In the genomic region with DNA sequence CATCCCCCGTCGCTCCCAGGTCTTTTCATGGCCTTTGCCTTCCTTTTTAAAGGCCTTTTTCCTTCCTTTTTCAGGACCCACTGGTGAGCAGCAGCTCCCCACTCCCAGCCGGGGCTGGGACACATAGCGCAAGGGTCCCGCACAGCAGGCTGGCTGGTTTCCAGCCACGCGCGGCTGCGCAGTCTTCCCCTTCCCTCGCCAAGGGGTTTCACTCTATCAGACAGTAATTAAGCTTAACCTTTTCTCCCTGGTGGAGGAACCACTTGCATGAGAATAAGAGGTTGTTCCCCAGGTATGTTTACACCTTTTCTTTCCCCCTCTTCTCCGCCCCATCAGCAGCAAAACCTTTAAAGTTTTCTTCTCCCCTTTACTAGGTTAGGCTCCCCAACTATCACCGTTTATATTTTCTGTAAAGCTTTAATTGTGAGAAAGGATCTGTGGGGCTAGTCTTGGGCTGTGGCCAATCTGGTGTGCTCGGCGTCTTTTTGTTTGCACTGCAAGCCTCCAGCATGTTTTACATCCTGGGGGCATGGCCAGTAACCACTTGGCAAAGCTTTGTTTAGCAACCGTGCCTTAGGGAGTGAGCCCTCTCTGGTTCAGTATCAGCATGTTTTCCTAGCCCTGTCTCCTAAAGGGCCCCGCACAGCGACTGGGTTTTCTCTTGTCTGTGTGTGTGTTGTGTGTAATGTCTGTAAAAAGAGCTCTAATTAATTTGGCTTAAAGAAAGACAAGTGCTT, we compare ENCODE assay signal across 8 cellular contexts.
DNase-seq lines count a peak whose midpoint lies in the region; ATAC-seq and TF ChIP-seq lines count a peak whose summit lies in the region.

No MANE protein-coding gene starts in this region.

- no peak overlapping the region for H4K5ac ChIP-seq in mesendoderm (ENCODE audit: low read length)

- no peaks in the 10 kb centered on the region for H3K9me3 Mint-ChIP-seq in naive thymus-derived CD4-positive, alpha-beta T cell

- TF ChIP-seq CTCF in AG09309 (IDR thresholded peaks at IDR 0.05; ENCODE audit: control insufficient read depth, insufficient read depth, low read depth, low read length, missing control alignments): no peak
- no peak for TF ChIP-seq CTCF in coronary artery (IDR thresholded peaks at IDR 0.05)
- TF ChIP-seq CTCF in GM13976 (IDR thresholded peaks at IDR 0.05; ENCODE audit: borderline replicate concordance, control extremely low read depth, extremely low read depth, insufficient read depth, missing control alignments): no peak

- H3K18ac ChIP-seq in mesendoderm (ENCODE audit: low read length): peak overlapping the region; percentile 34

- no peak overlapping the region for H2BK120ac ChIP-seq in mesendoderm (ENCODE audit: low read depth, low read length)

- H2AK5ac ChIP-seq in mesendoderm (ENCODE audit: low read length): no peak overlapping the region

- peak overlapping the region; percentile 10 for H3K4me2 ChIP-seq in mesendoderm (ENCODE audit: low read length)

- peaks cover 0 to 2% (median 0%) of the 10 kb centered on the region in 5 donors for H3K36me3 Mint-ChIP-seq in naive thymus-derived CD4-positive, alpha-beta T cell

- DNase-seq in AG09309 (ENCODE audit: low read depth) (peak; percentile 28), NCI-H1436 (lab: John Stamatoyannopoulos, UW) (peak; percentile 57), coronary artery (ENCODE audit: low spot score) (no peak), mesendoderm (peak; percentile 89), GM13976 (ENCODE audit: low spot score) (no peak)
- no peak for DNase-seq in activated effector memory CD4-positive, alpha-beta T cell treated with anti-CD3 and anti-CD28 coated beads, Interleukin-2, amount 50 U/mL, for 16 hours
- DNase-seq in naive thymus-derived CD4-positive, alpha-beta T cell: no peak
- no peak for DNase-seq in activated CD4-positive, alpha-beta T cell treated with anti-CD3 and anti-CD28 coated beads for 48 hours

- H3K79me1 ChIP-seq in mesendoderm (ENCODE audit: low read length): no peaks in the 10 kb centered on the region

- H3K79me2 ChIP-seq in mesendoderm (ENCODE audit: control insufficient read depth, insufficient read depth, low read length): no peaks in the 10 kb centered on the region

- no peak overlapping the region for H4K8ac ChIP-seq in mesendoderm (ENCODE audit: low read depth, low read length)

- no peaks in the 10 kb centered on the region for H3K27me3 ChIP-seq in mesendoderm (ENCODE audit: insufficient read depth, low read length, poor library complexity)
- no peaks in the 10 kb centered on the region for H3K27me3 ChIP-seq in naive thymus-derived CD4-positive, alpha-beta T cell (ENCODE audit: control insufficient read depth in 2 of 2, insufficient read depth in 2 of 2, low read length in 2 of 2)

- no peak for ATAC-seq in naive thymus-derived CD4-positive, alpha-beta T cell

- no CpG with 5 or more reads among the region's 17 CpGs for WGBS in mesendoderm (ENCODE audit: extremely low coverage, insufficient coverage, low lambda C conversion rate)

- H3K4me3 Mint-ChIP-seq in naive thymus-derived CD4-positive, alpha-beta T cell: peak overlapping the region in 1 of 10 donors; percentile 71

- H3K27ac ChIP-seq in coronary artery: peak overlapping the region in 1 of 2 donors; percentile 52
- peak overlapping the region; percentile 34 for H3K27ac ChIP-seq in mesendoderm (ENCODE audit: low read depth, low read length)
- H3K27ac ChIP-seq in naive thymus-derived CD4-positive, alpha-beta T cell (ENCODE audit: low read depth, low read length): no peak overlapping the region

- H3K9me3 ChIP-seq in naive thymus-derived CD4-positive, alpha-beta T cell (ENCODE audit: control insufficient read depth in 2 of 3, low read length in 3 of 3): no peaks in the 10 kb centered on the region

- H3K23ac ChIP-seq in mesendoderm (ENCODE audit: low read length): no peak overlapping the region

- H3K27ac Mint-ChIP-seq in naive thymus-derived CD4-positive, alpha-beta T cell: no peak overlapping the region

- no peaks in the 10 kb centered on the region for H3K4me1 ChIP-seq in mesendoderm (ENCODE audit: control insufficient read depth, low read depth, low read length)
- no peaks in the 10 kb centered on the region for H3K4me1 ChIP-seq in naive thymus-derived CD4-positive, alpha-beta T cell (ENCODE audit: control insufficient read depth in 2 of 2, insufficient read depth in 2 of 2, low read length in 2 of 2)

- H3K4me1 Mint-ChIP-seq in naive thymus-derived CD4-positive, alpha-beta T cell: peaks cover 0 to 15% (median 0%) of the 10 kb centered on the region in 7 donors

- H3K56ac ChIP-seq in mesendoderm (ENCODE audit: low read length): peak overlapping the region; percentile 66

- H2BK15ac ChIP-seq in mesendoderm (replicated peaks; ENCODE audit: low read depth): no peak overlapping the region

- POLR2A ChIA-PET in naive thymus-derived CD4-positive, alpha-beta T cell (lab: Charles Lee): no interaction called here

- intact Hi-C loops in naive thymus-derived CD4-positive, alpha-beta T cell (cut with micrococcal nuclease): no loop called here

- peak overlapping the region; percentile 62 for H3K4ac ChIP-seq in mesendoderm (ENCODE audit: low read depth, low read length)

- H2BK5ac ChIP-seq in mesendoderm (ENCODE audit: low read length): no peak overlapping the region

- peaks cover 0 to 15% (median 5%) of the 10 kb centered on the region in 5 donors for H3K27me3 Mint-ChIP-seq in naive thymus-derived CD4-positive, alpha-beta T cell

- no peaks in the 10 kb centered on the region for H3K36me3 ChIP-seq in mesendoderm (ENCODE audit: control insufficient read depth, insufficient read depth, low read length)
- no peaks in the 10 kb centered on the region for H3K36me3 ChIP-seq in naive thymus-derived CD4-positive, alpha-beta T cell (ENCODE audit: control insufficient read depth in 2 of 3, insufficient read depth in 3 of 3, low read length in 3 of 3)

- CTCF ChIA-PET in naive thymus-derived CD4-positive, alpha-beta T cell (lab: Charles Lee): no interaction called here

- in situ Hi-C loops in GM13976 (cut with MboI; ENCODE audit: low sequenced_read_pairs, unreplicated experiment): no loop called here

- H3K9ac ChIP-seq in mesendoderm (ENCODE audit: low read length): peak overlapping the region; percentile 33

- H3K4me3 ChIP-seq in AG09309 (ENCODE audit: control insufficient read depth, low read depth, low read length) (peak overlapping the region; percentile 43), coronary artery (peak overlapping the region; percentile 69), mesendoderm (ENCODE audit: low read length) (no peak overlapping the region)
- no peak overlapping the region for H3K4me3 ChIP-seq in naive thymus-derived CD4-positive, alpha-beta T cell (ENCODE audit: low read length)

Comparison
In these comparisons a context has a peak if more than half of its experiments do, and no peak if none do; other contexts are left out.
1. DNase-seq: peak in AG09309 (single experiment), NCI-H1436 (single experiment) and mesendoderm (single experiment); none in coronary artery (single experiment), activated effector memory CD4-positive, alpha-beta T cell treated with anti-CD3 and anti-CD28 coated beads, Interleukin-2, amount 50 U/mL, for 16 hours (single experiment), naive thymus-derived CD4-positive, alpha-beta T cell (0 of 9), GM13976 (single experiment) and activated CD4-positive, alpha-beta T cell treated with anti-CD3 and anti-CD28 coated beads for 48 hours (single experiment).
2. H3K4me3 ChIP-seq: peak in AG09309 (single experiment) and coronary artery (single experiment); none in mesendoderm (single experiment) and naive thymus-derived CD4-positive, alpha-beta T cell (single experiment).